Comparison of ENCODE assay signal across 7 cellular contexts in genomic region chr20:63706027-63706695, GRCh38. TPM values are rescaled to one million over a fixed set of nuclear protein-coding genes. Genes with fewer than 3 reads are reported as not detected.
A peak's percentile ranks its signal among the peaks of the same experiment; 100 is the strongest.
DNase-seq lines count a peak whose midpoint lies in the region; ATAC-seq, FAIRE-seq and TF ChIP-seq lines count a peak whose summit lies in the region.

No MANE protein-coding gene starts in this region.

- peaks cover 12% of the 10 kb centered on the region for H3K27me3 Mint-ChIP-seq in GM23338 (ENCODE audit: insufficient read depth, low read depth, poor library complexity)

- WGBS in small intestine, 3 donors: 45 to 68% (median 60%) methylated on average over 12 of the region's 12 CpGs

- H3K4me1 ChIP-seq in GM23338 (ENCODE audit: insufficient read depth): no peaks in the 10 kb centered on the region; the same call in 1 of the 2 replicates
- H3K4me1 ChIP-seq in small intestine (ENCODE audit: control insufficient read depth in 2 of 2, insufficient read depth in 1 of 2, low read depth in 1 of 2, low read length in 1 of 2): peaks cover 4 to 6% of the 10 kb centered on the region in 2 donors

- FAIRE-seq in small intestine (lab: Jason Lieb, UNC): no peak

- ATAC-seq in GM23338 (no peak), GM19452 (IDR thresholded peaks at IDR 0.05; ENCODE audit: unreplicated experiment) (no peak)

- H3K27ac ChIP-seq in GM23338 (ENCODE audit: low read depth) (no peak overlapping the region), SU-DHL-6 (ENCODE audit: low read depth, low read length) (no peak overlapping the region), small intestine (ENCODE audit: low read depth in 1 of 2, low read length in 1 of 2) (peak overlapping the region; percentile 82 to 92)

- peaks cover 10% of the 10 kb centered on the region for H3K4me1 Mint-ChIP-seq in GM23338

- DNase-seq in GM23338 (ENCODE audit: low spot score): no peak
- no peak for DNase-seq in foreskin fibroblast
- peak; percentile 78 for DNase-seq in small intestine
- no peak for DNase-seq in GM10248 (ENCODE audit: extremely low spot score)
- DNase-seq in cortex of kidney (lab: John Stamatoyannopoulos, UW): no peak

- H3K4me3 ChIP-seq in GM23338: peak overlapping the region; percentile 85
- H3K4me3 ChIP-seq in SU-DHL-6 (ENCODE audit: insufficient read depth, low read length, poor library complexity, severe bottlenecking): peak overlapping the region; percentile 79
- peak overlapping the region; percentile 74 to 86 for H3K4me3 ChIP-seq in foreskin fibroblast (ENCODE audit: low read depth in 1 of 2, low read length in 2 of 2)
- H3K4me3 ChIP-seq in small intestine (ENCODE audit: low read depth in 1 of 2, low read length in 2 of 2): peak overlapping the region in 1 of 2 donors; percentile 92

- H3K36me3 ChIP-seq in GM23338 (ENCODE audit: insufficient read depth) (no peaks in the 10 kb centered on the region), SU-DHL-6 (ENCODE audit: low read length) (peaks cover 3% of the 10 kb centered on the region; the same call in 1 of the 2 replicates), small intestine (ENCODE audit: control insufficient read depth in 2 of 2, insufficient read depth in 2 of 2, low read length in 2 of 2) (peaks cover 4 to 16% of the 10 kb centered on the region in 2 donors)

- H3K4me3 Mint-ChIP-seq in GM23338: peak overlapping the region; percentile 88

- H3K9me2 ChIP-seq in GM23338 (ENCODE audit: insufficient read depth) (no peaks in the 10 kb centered on the region), SU-DHL-6 (replicated peaks; ENCODE audit: insufficient read depth, low read length) (no peaks in the 10 kb centered on the region)

- H3K27me3 ChIP-seq in GM23338 (ENCODE audit: insufficient read depth) (no peaks in the 10 kb centered on the region), SU-DHL-6 (ENCODE audit: low read length) (no peaks in the 10 kb centered on the region), small intestine (ENCODE audit: control insufficient read depth in 2 of 2, insufficient read depth in 2 of 2, low read length in 2 of 2) (no peaks in the 10 kb centered on the region)

- no peaks in the 10 kb centered on the region for H3K9me3 Mint-ChIP-seq in GM23338

- TF ChIP-seq CTCF in GM23338 (conservative IDR thresholded peaks at IDR 0.05; ENCODE audit: low read depth in 2 of 2) (no peak), SU-DHL-6 (IDR thresholded peaks at IDR 0.05; ENCODE audit: insufficient read depth, low read length, poor library complexity, severe bottlenecking) (no peak), foreskin fibroblast (IDR thresholded peaks at IDR 0.05; ENCODE audit: low read depth, low read length) (no peak), GM10248 (IDR thresholded peaks at IDR 0.05; ENCODE audit: control extremely low read depth, extremely low read depth, low read depth, missing control alignments) (no peak)

- peaks cover 11% of the 10 kb centered on the region; the same call in 1 of the 2 replicates for H3F3A ChIP-seq in GM23338 (replicated peaks; ENCODE audit: low read depth)
- 0 out of 2 replicates have a peak, but pooled peaks cover 4% of the 10 kb centered on the region for H3F3A ChIP-seq in SU-DHL-6 (ENCODE audit: insufficient read depth)

- H3K9me3 ChIP-seq in SU-DHL-6 (ENCODE audit: insufficient read depth, low read length): no peaks in the 10 kb centered on the region
- H3K9me3 ChIP-seq in small intestine (ENCODE audit: control insufficient read depth, low read depth): no peaks in the 10 kb centered on the region

- peak overlapping the region; percentile 89 for H3K9ac ChIP-seq in SU-DHL-6 (ENCODE audit: low read length)

- no peak overlapping the region for H2AFZ ChIP-seq in GM23338
- H2AFZ ChIP-seq in SU-DHL-6 (ENCODE audit: low read depth, low read length, severe bottlenecking): no peak overlapping the region

- POLR2A ChIA-PET in GM10248 (lab: Yijun Ruan, JAX): interaction anchor here (0.6 kb wide), 1 partner anchor 18 kb away, joined by 8 read pairs; no protein-coding TSS in a partner anchor

- H3K36me3 Mint-ChIP-seq in GM23338 (ENCODE audit: low read depth): peaks cover 33% of the 10 kb centered on the region

- no peak overlapping the region for H3K27ac Mint-ChIP-seq in GM23338

- H4K20me1 ChIP-seq in GM23338 (replicated peaks; ENCODE audit: insufficient read depth) (peaks cover 14% of the 10 kb centered on the region), SU-DHL-6 (ENCODE audit: low read depth, low read length) (0 out of 2 replicates have a peak, but pooled peaks cover 4% of the 10 kb centered on the region)

- H3K4me2 ChIP-seq in GM23338 (peak overlapping the region; percentile 93), SU-DHL-6 (ENCODE audit: low read depth, low read length, poor library complexity, severe bottlenecking) (peak overlapping the region; percentile 68)

- H3K79me2 ChIP-seq in GM23338 (replicated peaks; ENCODE audit: insufficient read depth) (peaks cover 35% of the 10 kb centered on the region), SU-DHL-6 (ENCODE audit: insufficient read depth, low read length) (peaks cover 43% of the 10 kb centered on the region)

- CTCF ChIA-PET in GM10248 (lab: Yijun Ruan, JAX): interaction anchor here (1.2 to 4.2 kb wide), 5 partner anchors 16 to 169 kb away, joined by 3 to 21 read pairs (median 4); partner anchors contain the start of genes LIME1 and PTK6

TF ChIP-seq in GM23338, 12 proteins besides CTCF, POLR2A, EP300 and RAD21 (continues in another document):
- TF ChIP-seq EZH2 (IDR thresholded peaks at IDR 0.05; ENCODE audit: low read depth, unreplicated experiment): no peak

RNA-seq across cellular contexts. Expression of gene ARFRP1, which starts 1.6 kb away (rescaled TPM):
- total RNA-seq in GM23338 (2014; rRNA removed; shearing (Covaris generic)): 19.0 and 24.6 TPM in 2 replicates
- 16.7 and 18.6 TPM in 2 replicates for polyA plus RNA-seq in GM23338 (2016; fragmentation: Nextera tagmentation; extraction: Ambion mirVana)
- polyA plus RNA-seq in small intestine: 10 to 100 TPM; 60.6 to 78.6 (median 61.0) TPM

RNA-seq across cellular contexts. Expression of gene ZGPAT, which starts 1.7 kb away (rescaled TPM):
- total RNA-seq in GM23338 (2014; rRNA removed; shearing (Covaris generic)): 25.5 and 39.2 TPM in 2 replicates
- polyA plus RNA-seq in GM23338 (2016; fragmentation: Nextera tagmentation; extraction: Ambion mirVana): 21.5 and 25.0 TPM in 2 replicates
- polyA plus RNA-seq in small intestine: 10 to 100 TPM; 26.4 to 39.8 (median 34.9) TPM

RNA-seq across cellular contexts. Expression of gene TNFRSF6B, which starts 9.7 kb away (rescaled TPM):
- 0.28 and 3.8 TPM in 2 replicates for total RNA-seq in GM23338 (2014; rRNA removed; shearing (Covaris generic))
- polyA plus RNA-seq in GM23338 (2016; fragmentation: Nextera tagmentation; extraction: Ambion mirVana): not detected in 2 replicates
- polyA plus RNA-seq in small intestine: 10 to 100 TPM in 1 of 3 donors, 1 to 10 TPM in 2; 4.2 to 15.9 (median 7.3) TPM

RNA-seq across cellular contexts. Expression of gene LIME1, which starts 30.3 kb away (rescaled TPM):
- 3.6 and 12.2 TPM in 2 replicates for total RNA-seq in GM23338 (2014; rRNA removed; shearing (Covaris generic))
- polyA plus RNA-seq in GM23338 (2016; fragmentation: Nextera tagmentation; extraction: Ambion mirVana): 4.7 and 7.4 TPM in 2 replicates
- polyA plus RNA-seq in small intestine: 10 to 100 TPM; 10.8 to 48.4 (median 34.4) TPM

RNA-seq across cellular contexts. Expression of gene SLC2A4RG, which starts 33.4 kb away (rescaled TPM):
- 33.8 and 42.0 TPM in 2 replicates for total RNA-seq in GM23338 (2014; rRNA removed; shearing (Covaris generic))
- polyA plus RNA-seq in GM23338 (2016; fragmentation: Nextera tagmentation; extraction: Ambion mirVana): 22.8 and 25.3 TPM in 2 replicates
- 10 to 100 TPM; 11.6 to 19.0 (median 16.2) TPM for polyA plus RNA-seq in small intestine

Comparison
In these comparisons a context has a peak if more than half of its experiments do, and no peak if none do; other contexts are left out.
1. H3K27ac ChIP-seq: peak in small intestine (2 of 2); none in GM23338 (single experiment) and SU-DHL-6 (single experiment).